Comparison of ENCODE assay signal across 24 cellular contexts in the genomic region with DNA sequence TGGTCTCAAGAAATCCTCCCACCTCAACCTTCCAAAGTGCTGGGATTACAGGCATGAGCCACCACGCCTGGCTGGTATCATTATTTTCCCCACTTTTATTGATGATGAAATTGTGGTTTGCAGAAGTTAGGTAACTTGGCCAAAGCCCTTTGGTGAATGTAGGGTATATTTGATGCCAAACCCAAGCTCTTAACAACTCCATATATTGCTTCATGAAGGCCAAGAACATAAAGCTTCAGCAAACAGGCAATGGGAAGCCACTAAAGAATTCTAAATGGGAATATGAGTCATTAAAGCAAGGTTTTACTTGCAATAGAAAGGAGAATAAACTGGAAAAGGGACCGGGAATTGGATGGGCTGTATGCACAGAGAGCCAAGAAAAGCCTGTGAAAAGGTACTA.
A peak's percentile ranks its signal among the peaks of the same experiment; 100 is the strongest.
DNase-seq lines count a peak whose midpoint lies in the region; ATAC-seq and TF ChIP-seq lines count a peak whose summit lies in the region.
"Had no signal": no experiment of that assay in that cellular context is flagged by ENCODE, and none has a peak within 500 bp of the region (broad histone marks: within the 10 kb centered on the region; RNA-seq: fewer than 3 reads in every experiment).

No MANE protein-coding gene starts in this region.

- no peaks in the 10 kb centered on the region for H3K9me3 ChIP-seq in upper lobe of right lung
- H3K9me3 ChIP-seq: MG63, suprapubic skin had no signal

- peak overlapping the region; percentile 10 for H3K27ac Mint-ChIP-seq in activated naive CD4-positive, alpha-beta T cell treated with anti-CD3 and anti-CD28 coated beads, Interleukin-2, amount 50 U/mL, for 24 hours
- H3K27ac Mint-ChIP-seq: activated CD8-positive, alpha-beta memory T cell treated with anti-CD3 and anti-CD28 coated beads, Interleukin-2, amount 10 ng/mL, durations not matched to agents 7 days and 5 days; endodermal cell had no signal

- H3K36me3 ChIP-seq in upper lobe of right lung, result peaks cover 13% of the 10 kb centered on the region
- H3K36me3 ChIP-seq: MG63 had no signal

- H3K9me3 Mint-ChIP-seq in activated naive CD4-positive, alpha-beta T cell treated with anti-CD3 and anti-CD28 coated beads, Interleukin-2, amount 50 U/mL, for 24 hours, result no peaks in the 10 kb centered on the region
- H3K9me3 Mint-ChIP-seq: endodermal cell had no signal

- no peaks in the 10 kb centered on the region for H3K27me3 ChIP-seq in upper lobe of right lung
- H3K27me3 ChIP-seq: MG63, suprapubic skin had no signal

- no peak for DNase-seq in activated naive CD4-positive, alpha-beta T cell treated with anti-CD3 and anti-CD28 coated beads, Interleukin-2, amount 50 U/mL, for 16 hours
- DNase-seq in amniotic epithelial cell (ENCODE audit: low read depth), result peak; percentile 64
- peak; percentile 24 for DNase-seq in fibroblast of pulmonary artery (ENCODE audit: low read depth)
- no peak for DNase-seq in upper lobe of right lung
- DNase-seq in NCI-H2107 (lab: John Stamatoyannopoulos, UW), result no peak
- DNase-seq: ACHN; activated CD4-positive, alpha-beta T cell treated with anti-CD3 and anti-CD28 coated beads for 1 hour; activated CD8-positive, alpha-beta memory T cell treated with anti-CD3 and anti-CD28 coated beads, Interleukin-2, amount 10 ng/mL, durations not matched to agents 7 days and 5 days; Calu3; endodermal cell; head of caudate nucleus; MG63; NCI-H1436 treated with DMSO at 0.1 percent for 48 hours; NCI-H524; NK-92 treated with Interleukin-12 subunit alpha and Interleukin-12 subunit beta, amount 100 ng/mL, for 24 hours; PC-9; SIG-M5; small intestine; stimulated activated CD4-positive, alpha-beta T cell treated with anti-CD3 and anti-CD28 coated beads, Interleukin-1b, Interleukin-23, amount 100 ng/mL, for 48 hours had no signal

- no peak overlapping the region for H3K4me3 Mint-ChIP-seq in activated naive CD4-positive, alpha-beta T cell treated with anti-CD3 and anti-CD28 coated beads, Interleukin-2, amount 50 U/mL, for 24 hours
- H3K4me3 Mint-ChIP-seq: activated CD8-positive, alpha-beta memory T cell treated with anti-CD3 and anti-CD28 coated beads, Interleukin-2, amount 10 ng/mL, durations not matched to agents 7 days and 5 days; endodermal cell had no signal

- TF ChIP-seq CTCF in fibroblast of pulmonary artery (IDR thresholded peaks at IDR 0.05; ENCODE audit: low read length, missing control alignments) (no peak), upper lobe of right lung (IDR thresholded peaks at IDR 0.05) (no peak)

- H3K4me1 Mint-ChIP-seq in activated naive CD4-positive, alpha-beta T cell treated with anti-CD3 and anti-CD28 coated beads, Interleukin-2, amount 50 U/mL, for 24 hours, result peaks cover 10% of the 10 kb centered on the region
- H3K4me1 Mint-ChIP-seq: activated CD8-positive, alpha-beta memory T cell treated with anti-CD3 and anti-CD28 coated beads, Interleukin-2, amount 10 ng/mL, durations not matched to agents 7 days and 5 days; endodermal cell had no signal

- no peaks in the 10 kb centered on the region for H3K4me1 ChIP-seq in upper lobe of right lung
- H3K4me1 ChIP-seq: suprapubic skin had no signal

- H3K27me3 Mint-ChIP-seq in activated naive CD4-positive, alpha-beta T cell treated with anti-CD3 and anti-CD28 coated beads, Interleukin-2, amount 50 U/mL, for 24 hours, result no peaks in the 10 kb centered on the region
- H3K27me3 Mint-ChIP-seq: activated CD8-positive, alpha-beta memory T cell treated with anti-CD3 and anti-CD28 coated beads, Interleukin-2, amount 10 ng/mL, durations not matched to agents 7 days and 5 days had no signal

- H3K4me3 ChIP-seq in fibroblast of pulmonary artery (replicated peaks; ENCODE audit: low read depth, low read length) (no peak overlapping the region), upper lobe of right lung (no peak overlapping the region)
- H3K4me3 ChIP-seq: coronary artery, MG63, PC-9, suprapubic skin had no signal

- peaks cover 4% of the 10 kb centered on the region for H3K36me3 Mint-ChIP-seq in activated naive CD4-positive, alpha-beta T cell treated with anti-CD3 and anti-CD28 coated beads, Interleukin-2, amount 50 U/mL, for 24 hours

- H3K27ac ChIP-seq in upper lobe of right lung, result no peak overlapping the region
- H3K27ac ChIP-seq: C4-2B, coronary artery, PC-9, suprapubic skin had no signal

- intact Hi-C loops in upper lobe of right lung (cut with DNase I), result no loop called here

- no peak for ATAC-seq in upper lobe of right lung
- ATAC-seq in GM19452 (IDR thresholded peaks at IDR 0.05; ENCODE audit: unreplicated experiment), result no peak
- ATAC-seq: activated CD8-positive, alpha-beta memory T cell treated with anti-CD3 and anti-CD28 coated beads, Interleukin-2, amount 10 ng/mL, durations not matched to agents 7 days and 5 days had no signal

Comparison
In these comparisons a context has a peak if more than half of its experiments do, and no peak if none do; other contexts are left out.
1. DNase-seq: peak in amniotic epithelial cell (single experiment) and fibroblast of pulmonary artery (single experiment); none in activated naive CD4-positive, alpha-beta T cell treated with anti-CD3 and anti-CD28 coated beads, Interleukin-2, amount 50 U/mL, for 16 hours (single experiment), upper lobe of right lung (single experiment) and NCI-H2107 (single experiment).